ENCODE assay signal across 16 cellular contexts in the genomic region with DNA sequence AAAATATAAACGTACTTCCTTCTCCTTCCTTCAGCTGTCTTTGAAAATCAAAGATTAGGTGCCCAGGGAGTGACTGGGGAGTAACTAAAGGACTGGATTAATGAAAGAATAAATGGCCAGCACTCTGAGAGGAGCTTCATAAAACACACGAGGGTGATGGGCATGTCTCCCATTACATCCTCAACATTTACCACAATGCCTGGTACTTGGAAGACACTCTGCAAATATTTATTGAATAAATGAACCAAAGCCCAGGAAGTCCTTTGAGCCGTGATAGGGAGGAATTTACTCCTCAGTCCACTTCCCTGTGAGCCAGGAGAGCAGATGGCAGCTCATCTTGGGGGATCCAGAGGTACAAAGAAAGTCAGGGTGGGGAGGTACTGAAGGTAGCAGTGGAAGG.
"Had no signal": no experiment of that assay in that cellular context is flagged by ENCODE, and none has a peak within 500 bp of the region (broad histone marks: within the 10 kb centered on the region; RNA-seq: fewer than 3 reads in every experiment).

No MANE protein-coding gene starts in this region.

- FAIRE-seq: endothelial cell of umbilical vein had no signal

- DNase-seq: activated CD4-positive, alpha-beta T cell treated with anti-CD3 and anti-CD28 coated beads for 1 hour; activated CD4-positive, alpha-beta T cell treated with anti-CD3 and anti-CD28 coated beads, Interleukin-2, amount 50 U/mL, for 48 hours; activated T-cell treated with anti-CD3 and anti-CD28 coated beads for 4 hours; amniotic stem cell; effector CD8-positive, alpha-beta T cell; heart right ventricle; immature natural killer cell; mucosa of descending colon; naive B cell; stimulated activated CD4-positive, alpha-beta T cell treated with anti-CD3 and anti-CD28 coated beads, Interleukin-12 subunit alpha, Interleukin-12 subunit beta, amount 100 ng/mL, for 4 hours; stimulated activated CD4-positive, alpha-beta T cell treated with anti-CD3 and anti-CD28 coated beads, Interleukin-1b, Interleukin-23, amount 100 ng/mL, for 48 hours; stimulated activated CD8-positive, alpha-beta memory T cell treated with anti-CD3 and anti-CD28 coated beads, Interleukin-4, amount 100 ng/mL, for 48 hours; stimulated activated naive CD4-positive, alpha-beta T cell; upper lobe of right lung; WERI-Rb-1 had no signal

- ATAC-seq: heart right ventricle, mucosa of descending colon, upper lobe of right lung had no signal
